Comparison of ENCODE assay signal across 18 cellular contexts in the genomic region with DNA sequence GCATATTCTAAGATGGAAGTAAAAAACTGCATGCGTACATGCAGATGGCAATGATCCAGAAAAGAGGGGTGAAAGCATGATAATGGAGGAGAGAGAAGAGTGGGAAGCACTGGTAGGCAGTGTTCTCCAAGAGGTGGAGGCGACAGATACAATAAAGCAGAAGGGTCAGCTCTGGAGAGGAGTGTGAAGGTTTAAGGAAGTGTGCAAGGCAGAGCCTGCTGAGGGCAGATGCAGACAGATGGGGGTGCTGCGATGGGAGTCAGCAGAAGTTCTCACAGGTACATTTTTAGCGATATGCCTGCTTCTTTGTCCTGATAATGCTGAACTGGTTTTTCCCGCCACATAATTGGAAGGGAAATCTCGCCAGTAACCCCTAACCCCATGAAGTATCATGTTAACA.
DNase-seq lines count a peak whose midpoint lies in the region; ATAC-seq, FAIRE-seq and TF ChIP-seq lines count a peak whose summit lies in the region.
"Had no signal": no experiment of that assay in that cellular context is flagged by ENCODE, and none has a peak within 500 bp of the region (broad histone marks: within the 10 kb centered on the region; RNA-seq: fewer than 3 reads in every experiment).

No MANE protein-coding gene starts in this region.

- H3K9ac ChIP-seq in astrocyte (ENCODE audit: low read length): no peak overlapping the region
- H3K9ac ChIP-seq: BLaER1, GM23248 had no signal

- no peaks in the 10 kb centered on the region for H3K27me3 ChIP-seq in GM23338 (ENCODE audit: insufficient read depth)
- no peaks in the 10 kb centered on the region for H3K27me3 ChIP-seq in astrocyte (ENCODE audit: insufficient read depth, low read length)
- no peaks in the 10 kb centered on the region for H3K27me3 ChIP-seq in adrenal gland
- H3K27me3 ChIP-seq: BLaER1 had no signal

- H3K9me3 Mint-ChIP-seq in GM23338 (no peaks in the 10 kb centered on the region), astrocyte (ENCODE audit: unreplicated experiment) (peaks cover 2% of the 10 kb centered on the region)

- H3K36me3 ChIP-seq in GM23338 (ENCODE audit: insufficient read depth) (no peaks in the 10 kb centered on the region), astrocyte (ENCODE audit: insufficient read depth, low read length) (no peaks in the 10 kb centered on the region), adrenal gland (replicated peaks in 1 of 2) (no peaks in the 10 kb centered on the region)
- H3K36me3 ChIP-seq: BLaER1 had no signal

- intact Hi-C loops in posterior cingulate gyrus (cut with DNase I) (no loop called here), adrenal gland (cut with DNase I) (no loop called here)

- H3K4me1 Mint-ChIP-seq in GM23338 (peaks cover 5% of the 10 kb centered on the region), astrocyte (ENCODE audit: low read depth, unreplicated experiment) (no peaks in the 10 kb centered on the region)
- H3K4me1 Mint-ChIP-seq: CD14-positive monocyte; CD4-positive, alpha-beta memory T cell had no signal

- H3K4me1 ChIP-seq in GM23338 (ENCODE audit: insufficient read depth) (no peaks in the 10 kb centered on the region), astrocyte (ENCODE audit: insufficient read depth, low read length) (no peaks in the 10 kb centered on the region), adrenal gland (replicated peaks in 1 of 2) (no peaks in the 10 kb centered on the region)
- H3K4me1 ChIP-seq: BLaER1, HAP-1 had no signal

- H3K27me3 Mint-ChIP-seq in GM23338 (ENCODE audit: insufficient read depth, low read depth, poor library complexity) (peaks cover 5% of the 10 kb centered on the region), astrocyte (ENCODE audit: low read depth, unreplicated experiment) (peaks cover 4% of the 10 kb centered on the region)
- H3K27me3 Mint-ChIP-seq: CD4-positive, alpha-beta memory T cell had no signal

- no peak overlapping the region for H3K27ac ChIP-seq in GM23338 (ENCODE audit: low read depth)
- H3K27ac ChIP-seq in astrocyte (ENCODE audit: low read depth, low read length): no peak overlapping the region
- no peak overlapping the region for H3K27ac ChIP-seq in adrenal gland
- H3K27ac ChIP-seq: BLaER1, GM23248 had no signal

- TF ChIP-seq POLR2A in adrenal gland (IDR thresholded peaks at IDR 0.05): no peak

- TF ChIP-seq CTCF in GM23338 (conservative IDR thresholded peaks at IDR 0.05; ENCODE audit: low read depth in 2 of 2): peak in 1 of 2 experiments; percentile 25; a peak in 1 of 4 replicates
- no peak for TF ChIP-seq CTCF in astrocyte (IDR thresholded peaks at IDR 0.05; ENCODE audit: insufficient read depth, low read depth, low read length)
- TF ChIP-seq CTCF in adrenal gland (IDR thresholded peaks at IDR 0.05): no peak

- H3K79me2 ChIP-seq in GM23338 (replicated peaks; ENCODE audit: insufficient read depth) (no peaks in the 10 kb centered on the region), astrocyte (ENCODE audit: insufficient read depth, low read length) (no peaks in the 10 kb centered on the region)

- H3K9me2 ChIP-seq in GM23338 (ENCODE audit: insufficient read depth): no peaks in the 10 kb centered on the region

- H3K27ac Mint-ChIP-seq in GM23338 (peak overlapping the region; percentile 12; the same call in 1 of the 2 replicates), astrocyte (ENCODE audit: unreplicated experiment) (no peak overlapping the region)
- H3K27ac Mint-ChIP-seq: CD14-positive monocyte; CD4-positive, alpha-beta memory T cell had no signal

- 92 to 96% (median 95%) methylated on average over 6 of the region's 6 CpGs for WGBS in adrenal gland, 4 donors

- DNase-seq in GM23338 (ENCODE audit: low spot score) (peak; percentile 22), astrocyte (ENCODE audit: low read depth) (no peak), iPS-NIHi7 (ENCODE audit: extremely low spot score) (peak; percentile 18), NCI-H524 (lab: John Stamatoyannopoulos, UW) (no peak), posterior cingulate gyrus (no peak), adrenal gland (no peak), RCC 7860 (ENCODE audit: low spot score) (no peak)
- DNase-seq: 8988T; Calu3; CD4-positive, alpha-beta memory T cell; DMS 273 treated with DMSO at 0.1 percent for 48 hours; GM23248 had no signal

- H3K4me3 ChIP-seq in GM23338 (no peak overlapping the region), astrocyte (ENCODE audit: insufficient read depth, low read depth, low read length) (no peak overlapping the region), adrenal gland (no peak overlapping the region)
- H3K4me3 ChIP-seq: BLaER1, GM23248, HAP-1 had no signal

- H3K4me2 ChIP-seq in GM23338 (no peak overlapping the region), astrocyte (ENCODE audit: low read length) (no peak overlapping the region)
- H3K4me2 ChIP-seq: BLaER1 had no signal

- no peaks in the 10 kb centered on the region for H3F3A ChIP-seq in GM23338 (replicated peaks; ENCODE audit: low read depth)

- H3K9me3 ChIP-seq in astrocyte (ENCODE audit: insufficient read depth, low read depth, low read length) (no peaks in the 10 kb centered on the region), adrenal gland (replicated peaks in 1 of 3) (no peaks in the 10 kb centered on the region)
- H3K9me3 ChIP-seq: BLaER1, HAP-1 had no signal

- FAIRE-seq in astrocyte (lab: Jason Lieb, UNC) (no peak), RCC 7860 (lab: Jason Lieb, UNC) (no peak)
- FAIRE-seq: G401.6, GM12891, GM19239 had no signal

- H4K20me1 ChIP-seq in GM23338 (replicated peaks; ENCODE audit: insufficient read depth) (no peaks in the 10 kb centered on the region; the same call in 1 of the 2 replicates), astrocyte (ENCODE audit: insufficient read depth, low read length) (no peaks in the 10 kb centered on the region)
- H4K20me1 ChIP-seq: BLaER1 had no signal

- no peaks in the 10 kb centered on the region for H3K36me3 Mint-ChIP-seq in GM23338 (ENCODE audit: low read depth)
- H3K36me3 Mint-ChIP-seq in astrocyte (ENCODE audit: low read depth, unreplicated experiment): peaks cover 5% of the 10 kb centered on the region
- H3K36me3 Mint-ChIP-seq: CD14-positive monocyte; CD4-positive, alpha-beta memory T cell had no signal

- H3K4me3 Mint-ChIP-seq in GM23338 (no peak overlapping the region), astrocyte (ENCODE audit: unreplicated experiment) (peak overlapping the region; percentile 15)
- H3K4me3 Mint-ChIP-seq: CD14-positive monocyte; CD4-positive, alpha-beta memory T cell had no signal

- peak; percentile 55; the same call in 2 of the 3 replicates for ATAC-seq in GM23338

- no peak overlapping the region for H2AFZ ChIP-seq in GM23338
- no peak overlapping the region for H2AFZ ChIP-seq in astrocyte (ENCODE audit: low read depth, low read length)
- H2AFZ ChIP-seq: GM23248 had no signal

TF ChIP-seq in GM23338, 12 proteins besides CTCF, POLR2A, EP300 and RAD21:
- TF ChIP-seq, protein P1, sequence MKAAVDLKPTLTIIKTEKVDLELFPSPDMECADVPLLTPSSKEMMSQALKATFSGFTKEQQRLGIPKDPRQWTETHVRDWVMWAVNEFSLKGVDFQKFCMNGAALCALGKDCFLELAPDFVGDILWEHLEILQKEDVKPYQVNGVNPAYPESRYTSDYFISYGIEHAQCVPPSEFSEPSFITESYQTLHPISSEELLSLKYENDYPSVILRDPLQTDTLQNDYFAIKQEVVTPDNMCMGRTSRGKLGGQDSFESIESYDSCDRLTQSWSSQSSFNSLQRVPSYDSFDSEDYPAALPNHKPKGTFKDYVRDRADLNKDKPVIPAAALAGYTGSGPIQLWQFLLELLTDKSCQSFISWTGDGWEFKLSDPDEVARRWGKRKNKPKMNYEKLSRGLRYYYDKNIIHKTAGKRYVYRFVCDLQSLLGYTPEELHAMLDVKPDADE (IDR thresholded peaks at IDR 0.05): no peak

Comparison
In these comparisons a context has a peak if more than half of its experiments do, and no peak if none do; other contexts are left out.
1. DNase-seq: peak in GM23338 (single experiment) and iPS-NIHi7 (single experiment); none in astrocyte (single experiment), NCI-H524 (0 of 2), posterior cingulate gyrus (0 of 10), adrenal gland (0 of 7) and RCC 7860 (single experiment).